Comparison of ENCODE assay signal across 23 cellular contexts in the genomic region with DNA sequence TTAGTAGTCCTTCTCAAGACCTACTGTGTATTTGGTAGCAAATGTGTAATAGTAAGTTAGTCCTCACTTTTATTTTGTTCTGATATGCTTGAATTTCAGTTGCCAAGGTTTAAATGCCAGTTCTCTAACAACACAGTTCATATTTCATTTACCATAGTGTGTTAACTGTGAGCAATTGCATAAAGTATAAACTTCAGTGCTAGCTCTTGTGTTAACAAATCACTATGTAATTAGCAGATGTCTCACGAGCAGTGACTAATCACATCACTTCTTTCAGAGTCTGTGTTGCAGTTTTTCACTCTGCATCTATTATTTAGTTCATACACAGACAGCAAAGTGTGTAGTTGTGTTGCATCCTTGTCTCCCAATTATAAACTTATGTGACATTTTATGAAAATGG. TPM values are rescaled to one million over a fixed set of nuclear protein-coding genes. Genes with fewer than 3 reads are reported as not detected.
DNase-seq lines count a peak whose midpoint lies in the region; ATAC-seq and TF ChIP-seq lines count a peak whose summit lies in the region.
"Had no signal": no experiment of that assay in that cellular context is flagged by ENCODE, and none has a peak within 500 bp of the region (broad histone marks: within the 10 kb centered on the region; RNA-seq: fewer than 3 reads in every experiment).

No MANE protein-coding gene starts in this region.

- H3K4me3 Mint-ChIP-seq in H9 (no peak overlapping the region), progenitor cell of endocrine pancreas (ENCODE audit: low read depth) (no peak overlapping the region)
- H3K4me3 Mint-ChIP-seq: CD8-positive, alpha-beta T cell had no signal

- peaks cover 1 to 13% (median 9%) of the 10 kb centered on the region in 3 experiments; a peak in 3 of 7 replicates for H3K36me3 Mint-ChIP-seq in H9 (ENCODE audit: insufficient read depth in 1 of 3, low read depth in 3 of 3)
- H3K36me3 Mint-ChIP-seq in progenitor cell of endocrine pancreas (ENCODE audit: insufficient read depth) = peaks cover 12% of the 10 kb centered on the region

- no peak overlapping the region for H3K4me3 ChIP-seq in OCI-LY3 (ENCODE audit: low read length)
- no peak overlapping the region for H3K4me3 ChIP-seq in epithelial cell of esophagus (ENCODE audit: low read length)
- H3K4me3 ChIP-seq: A549, BLaER1 had no signal

- no peak overlapping the region for H3K4ac ChIP-seq in H9 (ENCODE audit: low read depth, low read length)

- H3K36me3 ChIP-seq in OCI-LY3 (replicated peaks; ENCODE audit: low read depth, low read length) = no peaks in the 10 kb centered on the region

- H3K18ac ChIP-seq in H9 (ENCODE audit: insufficient read length, low read depth, low read length) = no peak overlapping the region

- H3K4me1 ChIP-seq in H9 (ENCODE audit: insufficient read depth, low read length) (no peaks in the 10 kb centered on the region), OCI-LY3 (ENCODE audit: low read length) (peaks cover 7% of the 10 kb centered on the region)
- H3K4me1 ChIP-seq: A549, BLaER1 had no signal

- WGBS in H9 (ENCODE audit: extremely low coverage, insufficient read length, low lambda C conversion rate) = no CpG with 5 or more reads among the region's 1 CpG

- no peak overlapping the region for H2AK5ac ChIP-seq in H9 (ENCODE audit: insufficient read length, low read length)

- DNase-seq in H9 = no peak
- DNase-seq in epithelial cell of esophagus (ENCODE audit: low read depth) = peak; percentile 52
- no peak for DNase-seq in progenitor cell of endocrine pancreas (ENCODE audit: low spot score, unreplicated experiment)
- DNase-seq in activated gamma-delta T cell treated with Interleukin-2 at 50 U/mL for 16 hours = no peak
- DNase-seq in activated effector memory CD4-positive, alpha-beta T cell treated with anti-CD3 and anti-CD28 coated beads, Interleukin-2, amount 50 U/mL, for 16 hours = no peak
- DNase-seq: CD8-positive, alpha-beta T cell; DMS53; EL; Karpas-422; MM.1S; NCI-H1092 treated with DMSO at 0.1 percent for 48 hours; NCI-H2081; NCI-H2171 treated with DMSO at 0.1 percent for 48 hours; NCI-H748 treated with DMSO at 0.1 percent for 48 hours; RPMI8226; SIG-M5 had no signal

- H3K9me3 ChIP-seq in H9 (ENCODE audit: control insufficient read depth, low read depth, low read length) = no peaks in the 10 kb centered on the region
- H3K9me3 ChIP-seq in OCI-LY3 (ENCODE audit: insufficient read depth, low read length) = no peaks in the 10 kb centered on the region
- H3K9me3 ChIP-seq: A549, BLaER1 had no signal

- H2BK20ac ChIP-seq in H9 (ENCODE audit: low read depth, low read length, poor library complexity, severe bottlenecking) = no peak overlapping the region

- H3K79me2 ChIP-seq in H9 (ENCODE audit: insufficient read depth, low read length) (peaks cover 3% of the 10 kb centered on the region; the same call in 1 of the 2 replicates), OCI-LY3 (ENCODE audit: low read length) (peaks cover 4% of the 10 kb centered on the region)

- no peak overlapping the region for H3T11ph ChIP-seq in H9 (ENCODE audit: low read length)

- no peaks in the 10 kb centered on the region for H3K23me2 ChIP-seq in H9 (ENCODE audit: insufficient read length, low read depth, low read length, poor library complexity, severe bottlenecking)

- H2BK5ac ChIP-seq in H9 (ENCODE audit: insufficient read length, low read length) = no peak overlapping the region

- no peaks in the 10 kb centered on the region for H3K9me3 Mint-ChIP-seq in H9
- no peaks in the 10 kb centered on the region for H3K9me3 Mint-ChIP-seq in progenitor cell of endocrine pancreas (ENCODE audit: low read depth)
- H3K9me3 Mint-ChIP-seq: CD8-positive, alpha-beta T cell; IgD-negative memory B cell had no signal

- no peak overlapping the region for H2BK12ac ChIP-seq in H9 (ENCODE audit: insufficient read length, low read depth, low read length)

- ATAC-seq in HG03457 (IDR thresholded peaks at IDR 0.05; ENCODE audit: unreplicated experiment) = no peak
- ATAC-seq: A549; CD8-positive, alpha-beta T cell; SK-N-SH treated with all-trans-retinoic acid at 6 μM for 48 hours had no signal

- no peak overlapping the region for H2BK120ac ChIP-seq in H9 (ENCODE audit: low read depth, low read length, poor library complexity, severe bottlenecking)

- H4K91ac ChIP-seq in H9 (ENCODE audit: insufficient read length, low read depth, low read length) = no peak overlapping the region

- H3K27ac Mint-ChIP-seq in H9 (peak overlapping the region in 2 of 3 experiments; percentile 10 to 16; a peak in 2 of 7 replicates), progenitor cell of endocrine pancreas (peak overlapping the region; percentile 11)
- H3K27ac Mint-ChIP-seq: CD8-positive, alpha-beta T cell; IgD-negative memory B cell had no signal

- TF ChIP-seq CTCF in H9 (conservative IDR thresholded peaks at IDR 0.05) = no peak
- TF ChIP-seq CTCF in OCI-LY3 (IDR thresholded peaks at IDR 0.05; ENCODE audit: low read depth, low read length) = no peak
- TF ChIP-seq CTCF in epithelial cell of esophagus (IDR thresholded peaks at IDR 0.05; ENCODE audit: insufficient read depth, low read depth, low read length, missing control alignments) = no peak
- TF ChIP-seq CTCF in progenitor cell of endocrine pancreas (IDR thresholded peaks at IDR 0.05; ENCODE audit: unreplicated experiment) = no peak

- no peak overlapping the region for H4K8ac ChIP-seq in H9 (replicated peaks; ENCODE audit: insufficient read length, low read depth, low read length)

- no peak overlapping the region for H3K27ac ChIP-seq in H9 (ENCODE audit: insufficient read length, low read depth, low read length)
- H3K27ac ChIP-seq in OCI-LY3 (ENCODE audit: low read length) = no peak overlapping the region; the same call in 1 of the 2 replicates
- H3K27ac ChIP-seq: A549, BLaER1, HL-60 had no signal

- no peak overlapping the region for H3K23ac ChIP-seq in H9 (ENCODE audit: insufficient read length, low read depth, low read length)

- no peak overlapping the region for H3K14ac ChIP-seq in H9 (ENCODE audit: insufficient read depth, low read length)

- no peaks in the 10 kb centered on the region for H3K27me3 Mint-ChIP-seq in H9 (ENCODE audit: low read depth)
- no peaks in the 10 kb centered on the region for H3K27me3 Mint-ChIP-seq in progenitor cell of endocrine pancreas
- H3K27me3 Mint-ChIP-seq: IgD-negative memory B cell had no signal

- H2AFZ ChIP-seq in H9 (ENCODE audit: low read length) (no peak overlapping the region), OCI-LY3 (ENCODE audit: low read depth, low read length) (no peak overlapping the region)

- H3K9ac ChIP-seq in H9 (ENCODE audit: extremely low read depth, insufficient read length, low read length) (no peak overlapping the region), OCI-LY3 (ENCODE audit: low read length) (no peak overlapping the region)
- H3K9ac ChIP-seq: BLaER1 had no signal

- H3K4me2 ChIP-seq in H9 (ENCODE audit: insufficient read depth, insufficient read length, low read length) (no peak overlapping the region), OCI-LY3 (ENCODE audit: low read length) (peak overlapping the region; percentile 17; the same call in 1 of the 2 replicates)
- H3K4me2 ChIP-seq: A549, BLaER1 had no signal

- H3K4me1 Mint-ChIP-seq in H9 = no peaks in the 10 kb centered on the region
- H3K4me1 Mint-ChIP-seq in progenitor cell of endocrine pancreas (ENCODE audit: low read depth) = peaks cover 15% of the 10 kb centered on the region

- H2BK15ac ChIP-seq in H9 (ENCODE audit: low read depth, low read length) = no peak overlapping the region

- H4K20me1 ChIP-seq in H9 (ENCODE audit: control insufficient read depth, insufficient read depth, insufficient read length) (no peaks in the 10 kb centered on the region), OCI-LY3 (ENCODE audit: insufficient read depth, low read length) (no peaks in the 10 kb centered on the region)

- H3K56ac ChIP-seq in H9 (ENCODE audit: insufficient read length, low read depth, low read length) = no peak overlapping the region

- peaks cover 3% of the 10 kb centered on the region for H3K79me1 ChIP-seq in H9 (ENCODE audit: insufficient read depth, low read depth, low read length, poor library complexity, severe bottlenecking)

- H3K27me3 ChIP-seq in H9 (ENCODE audit: insufficient read depth, low read length) (no peaks in the 10 kb centered on the region), OCI-LY3 (ENCODE audit: low read depth, low read length) (no peaks in the 10 kb centered on the region)
- H3K27me3 ChIP-seq: BLaER1 had no signal

- no peak overlapping the region for H4K5ac ChIP-seq in H9 (ENCODE audit: insufficient read length, low read depth, low read length)

RNA-seq across cellular contexts. Expression of a gene that starts 47.8 kb away (rescaled TPM):
- total RNA-seq in H9 (2021) (66.0 and 66.9 TPM in 2 replicates), progenitor cell of endocrine pancreas (95.8 and 103 TPM in 2 replicates)
